8 cellular contexts compared by ENCODE assay signal in the genomic region with DNA sequence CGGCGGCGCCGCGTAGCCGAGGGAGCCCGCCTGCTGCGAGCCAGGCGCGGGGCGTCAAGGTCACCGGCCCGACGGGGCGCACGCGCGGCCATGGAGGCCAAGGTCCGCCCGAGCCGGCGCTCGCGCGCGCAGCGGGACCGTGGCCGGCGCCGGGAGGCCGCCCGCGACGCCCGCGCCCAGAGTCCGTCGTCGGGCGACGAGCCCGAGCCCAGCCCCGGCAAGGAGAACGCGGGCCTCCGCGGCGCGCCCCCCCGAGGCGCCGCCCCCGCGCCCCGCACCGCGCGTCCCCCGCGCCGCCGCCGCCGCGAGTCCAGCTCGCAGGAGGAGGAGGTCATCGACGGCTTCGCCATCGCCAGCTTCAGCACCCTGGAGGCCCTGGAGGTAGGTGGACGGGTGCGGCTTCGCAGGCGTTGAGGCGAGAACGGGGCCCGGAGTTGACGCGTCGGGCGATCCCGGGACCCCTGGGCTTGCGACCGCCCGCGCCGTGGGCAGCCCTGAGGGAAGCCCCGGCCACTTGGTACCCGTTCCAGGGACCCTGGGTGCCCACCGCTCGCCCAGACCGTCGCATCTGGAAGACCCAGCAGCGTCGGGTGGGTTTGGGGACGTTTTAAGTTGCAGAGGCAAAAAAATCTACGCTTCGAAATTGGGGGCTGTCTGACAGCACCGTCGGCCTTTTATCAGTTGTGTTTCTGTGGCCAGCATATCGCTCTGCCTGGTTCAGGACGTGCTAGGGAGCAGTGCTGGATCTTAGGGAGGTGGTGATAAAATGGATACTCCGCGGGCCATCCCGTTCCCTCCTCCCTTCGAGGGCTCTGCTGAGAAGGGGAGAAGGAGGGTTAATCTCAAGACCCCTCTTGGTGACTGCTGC. TPM values are rescaled to one million over a fixed set of nuclear protein-coding genes. Genes with fewer than 3 reads are reported as not detected.
DNase-seq lines count a peak whose midpoint lies in the region; ATAC-seq, FAIRE-seq and TF ChIP-seq lines count a peak whose summit lies in the region.

No MANE protein-coding gene starts in this region.

- H3K9me2 ChIP-seq in OCI-LY7 (ENCODE audit: insufficient read depth, low read length): no peaks in the 10 kb centered on the region

- peaks cover 22% of the 10 kb centered on the region for H3K27me3 Mint-ChIP-seq in neural crest cell (ENCODE audit: low read depth)

- peak overlapping the region; percentile 89 for H3K4me3 Mint-ChIP-seq in neural crest cell

- H3K9me3 ChIP-seq in OCI-LY7 (ENCODE audit: low read length) (no peaks in the 10 kb centered on the region), endothelial cell of umbilical vein (replicated peaks; ENCODE audit: control insufficient read depth, insufficient read depth, low read length) (no peaks in the 10 kb centered on the region)

- H3K27ac Mint-ChIP-seq in neural crest cell (ENCODE audit: unreplicated experiment): no peak overlapping the region

- no peaks in the 10 kb centered on the region for H3K36me3 Mint-ChIP-seq in neural crest cell (ENCODE audit: low read depth)

- DNase-seq in AG08395 (ENCODE audit: low spot score): peak; percentile 24
- DNase-seq in GM19240 (ENCODE audit: insufficient read length, low spot score): peak; percentile 61
- peak; percentile 21 for DNase-seq in OCI-LY7 (ENCODE audit: low spot score)
- peak; percentile 9 for DNase-seq in endothelial cell of umbilical vein (ENCODE audit: low read depth, low spot score)
- DNase-seq in neural crest cell (ENCODE audit: low read depth, low spot score): no peak
- DNase-seq in stimulated activated CD8-positive, alpha-beta memory T cell treated with anti-CD3 and anti-CD28 coated beads, Interleukin-4, amount 100 ng/mL, for 48 hours: no peak
- DNase-seq in EL: no peak

- dilution Hi-C loops in endothelial cell of umbilical vein (cut with MboI; ENCODE audit: extremely low pct_ligation_motif_present, low sequenced_read_pairs): no loop called here

- no TSS peak for BruUV-seq in OCI-LY7 (replicated peaks; lab: Mats Ljungman, UMichigan)
- no TSS peak for BruUV-seq in endothelial cell of umbilical vein (replicated peaks; lab: Mats Ljungman, UMichigan)

- CTCF ChIA-PET in OCI-LY7 (lab: Charles Lee; ENCODE audit: unreplicated experiment) (no interaction called here), endothelial cell of umbilical vein (lab: Charles Lee) (interaction anchor here (2.3 kb wide), 1 partner anchor 33 kb away, joined by 10 read pairs; no protein-coding TSS in a partner anchor)

- peak overlapping the region; percentile 51 for H3K9ac ChIP-seq in endothelial cell of umbilical vein (replicated peaks; ENCODE audit: extremely low read depth, insufficient read depth, low read length)

- TF ChIP-seq POLR2A in endothelial cell of umbilical vein (IDR thresholded peaks at IDR 0.05; ENCODE audit: low read depth, low read length): no peak

- peaks cover 28% of the 10 kb centered on the region for H3K4me1 ChIP-seq in OCI-LY7 (ENCODE audit: insufficient read depth, low read length, poor library complexity, severe bottlenecking)
- H3K4me1 ChIP-seq in endothelial cell of umbilical vein (ENCODE audit: control insufficient read depth, extremely low read depth, insufficient read depth, low read length): peaks cover 15% of the 10 kb centered on the region

- H3K36me3 ChIP-seq in OCI-LY7 (ENCODE audit: insufficient read depth, low read length) (no peaks in the 10 kb centered on the region), endothelial cell of umbilical vein (ENCODE audit: control insufficient read depth in 2 of 2, extremely low read depth in 1 of 2, insufficient read depth in 2 of 2, low read length in 2 of 2) (no peaks in the 10 kb centered on the region)

- H3K9me1 ChIP-seq in endothelial cell of umbilical vein (replicated peaks; ENCODE audit: control insufficient read depth, extremely low read depth, insufficient read depth, low read length): no peaks in the 10 kb centered on the region

- no peak for ATAC-seq in GM18867 (IDR thresholded peaks at IDR 0.05; ENCODE audit: unreplicated experiment)

- no peaks in the 10 kb centered on the region for H3K9me3 Mint-ChIP-seq in neural crest cell

- intact Hi-C loops in OCI-LY7 (cut with micrococcal nuclease; ENCODE audit: unreplicated experiment): loop anchor here (2.0 kb wide), 1 partner anchor 70 kb away; no protein-coding TSS in a partner anchor
- intact Hi-C loops in endothelial cell of umbilical vein (cut with micrococcal nuclease): loop anchor here (1.0 to 2.0 kb wide), 2 partner anchors 16 to 70 kb away; no protein-coding TSS in a partner anchor

- H3K27me3 ChIP-seq in endothelial cell of umbilical vein (ENCODE audit: control insufficient read depth in 2 of 2, insufficient read depth in 2 of 2, low read length in 2 of 2): no peaks in the 10 kb centered on the region

- no peak overlapping the region for H2AFZ ChIP-seq in OCI-LY7 (ENCODE audit: low read length)
- H2AFZ ChIP-seq in endothelial cell of umbilical vein (ENCODE audit: low read depth, low read length): peak overlapping the region; percentile 34

- H3K4me1 Mint-ChIP-seq in neural crest cell: peaks cover 23% of the 10 kb centered on the region

- H3K79me2 ChIP-seq in OCI-LY7 (ENCODE audit: insufficient read depth, low read depth, low read length) (no peaks in the 10 kb centered on the region), endothelial cell of umbilical vein (ENCODE audit: control insufficient read depth, insufficient read depth, low read length) (peaks cover 41% of the 10 kb centered on the region)

- POLR2A ChIA-PET in OCI-LY7 (lab: Charles Lee) (no interaction called here), endothelial cell of umbilical vein (lab: Charles Lee) (no interaction called here)

- H4K20me1 ChIP-seq in OCI-LY7 (ENCODE audit: insufficient read depth, low read length): peaks cover 10% of the 10 kb centered on the region; the same call in 1 of the 2 replicates
- H4K20me1 ChIP-seq in endothelial cell of umbilical vein (replicated peaks; ENCODE audit: control insufficient read depth, extremely low read depth, insufficient read depth, low read length): peaks cover 3% of the 10 kb centered on the region

- H3K27ac ChIP-seq in OCI-LY7 (ENCODE audit: low read depth, low read length, poor library complexity, severe bottlenecking): no peak overlapping the region
- no peak overlapping the region for H3K27ac ChIP-seq in endothelial cell of umbilical vein (ENCODE audit: insufficient read depth, low read depth, low read length)

- no peak for FAIRE-seq in endothelial cell of umbilical vein (lab: Jason Lieb, UNC)

- H3K4me2 ChIP-seq in OCI-LY7 (ENCODE audit: low read length): peak overlapping the region; percentile 97
- peak overlapping the region; percentile 88 for H3K4me2 ChIP-seq in endothelial cell of umbilical vein (ENCODE audit: insufficient read depth, low read length)

- no peak for TF ChIP-seq CTCF in OCI-LY7 (conservative IDR thresholded peaks at IDR 0.05; ENCODE audit: low read length)
- TF ChIP-seq CTCF in endothelial cell of umbilical vein (IDR thresholded peaks at IDR 0.05; ENCODE audit: extremely low read depth in 1 of 2, insufficient read depth in 1 of 2, low read depth in 1 of 2, low read length in 2 of 2): no peak
- no peak for TF ChIP-seq CTCF in neural crest cell (conservative IDR thresholded peaks at IDR 0.05)

- H3K4me3 ChIP-seq in OCI-LY7 (ENCODE audit: low read depth, low read length, poor library complexity, severe bottlenecking) (peak overlapping the region; percentile 75), endothelial cell of umbilical vein (replicated peaks in 1 of 3; ENCODE audit: insufficient read depth in 1 of 3, low read depth in 1 of 3, low read length in 3 of 3) (peak overlapping the region; percentile 56 to 69 (median 67))

TF ChIP-seq in endothelial cell of umbilical vein, 7 proteins besides CTCF, POLR2A, EP300 and RAD21:
- TF ChIP-seq EZH2 (IDR thresholded peaks at IDR 0.05; ENCODE audit: borderline replicate concordance, low read depth, low read length, severe bottlenecking) (no peak), POLR2AphosphoS5 (IDR thresholded peaks at IDR 0.05; ENCODE audit: insufficient read depth, low read depth, low read length) (no peak), FOS (IDR thresholded peaks at IDR 0.05; ENCODE audit: borderline replicate concordance, insufficient read depth, low read length) (no peak), MYC (IDR thresholded peaks at IDR 0.05; ENCODE audit: low read depth, low read length) (no peak), GATA2 (IDR thresholded peaks at IDR 0.05; ENCODE audit: insufficient read depth, insufficient read length, low read depth, low read length) (no peak), JUN (IDR thresholded peaks at IDR 0.05; ENCODE audit: borderline replicate concordance, insufficient read depth, insufficient read length, low read depth) (no peak)
- TF ChIP-seq, protein P1, sequence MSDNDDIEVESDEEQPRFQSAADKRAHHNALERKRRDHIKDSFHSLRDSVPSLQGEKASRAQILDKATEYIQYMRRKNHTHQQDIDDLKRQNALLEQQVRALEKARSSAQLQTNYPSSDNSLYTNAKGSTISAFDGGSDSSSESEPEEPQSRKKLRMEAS (IDR thresholded peaks at IDR 0.05; ENCODE audit: insufficient read depth, insufficient read length): no peak

RNA-seq across cellular contexts. Expression of gene FBRSL1, which starts 0.8 kb away (rescaled TPM):
- 8.0 and 24.6 TPM in 2 replicates for total RNA-seq in OCI-LY7 (2014; rRNA removed; shearing (Covaris generic))
- total RNA-seq in OCI-LY7 (2022): 83.5 and 87.8 TPM in 2 replicates
- 75.5 and 79.8 TPM in 2 replicates for total RNA-seq in endothelial cell of umbilical vein
- 10.2 and 19.3 TPM in 2 replicates for polyA plus RNA-seq in endothelial cell of umbilical vein
- 11.1 and 20.9 TPM in 2 replicates for polyA plus RNA-seq in endothelial cell of umbilical vein (2011; cell fraction: cytosol; rRNA removed)
- 30.5 and 90.9 TPM in 2 replicates for polyA plus RNA-seq in endothelial cell of umbilical vein (2011; cell fraction: nucleus; rRNA removed)
- polyA plus RNA-seq in endothelial cell of umbilical vein (2012): 39.6 and 65.2 TPM in 2 replicates
- 3.4 and 4.2 TPM in 2 replicates for polyA minus RNA-seq in endothelial cell of umbilical vein
- 44.8 TPM for polyA minus RNA-seq in endothelial cell of umbilical vein (2011; cell fraction: cytosol; rRNA and poly(A)+ RNA removed)
- 7.9 and 13.7 TPM in 2 replicates for polyA minus RNA-seq in endothelial cell of umbilical vein (2011; cell fraction: nucleus; rRNA and poly(A)+ RNA removed)
- 118 and 121 TPM in 2 replicates for total RNA-seq in neural crest cell

Comparison
In these comparisons a context has a peak if more than half of its experiments do, and no peak if none do; other contexts are left out.
1. DNase-seq: peak in AG08395 (single experiment), GM19240 (single experiment), OCI-LY7 (single experiment) and endothelial cell of umbilical vein (single experiment); none in neural crest cell (single experiment), stimulated activated CD8-positive, alpha-beta memory T cell treated with anti-CD3 and anti-CD28 coated beads, Interleukin-4, amount 100 ng/mL, for 48 hours (single experiment) and EL (single experiment).